In the genomic region with DNA sequence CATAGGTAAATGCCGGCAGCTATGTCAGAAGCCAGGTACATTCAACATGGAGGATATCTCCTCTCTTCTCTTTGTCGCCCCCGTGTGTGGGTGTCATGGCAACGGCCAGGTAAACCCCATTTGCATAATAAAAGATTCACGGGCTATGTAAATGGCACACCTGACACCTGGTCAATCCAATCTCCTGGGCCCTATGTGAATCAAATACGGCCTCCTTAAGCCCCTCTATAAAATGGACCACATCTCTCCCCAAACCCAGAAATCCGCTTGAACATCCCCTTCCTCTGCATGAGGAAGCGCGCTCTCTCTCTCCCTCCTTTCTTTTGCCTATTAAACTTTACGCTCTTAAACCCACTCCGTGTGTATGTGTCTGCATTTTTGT, we compare ENCODE assay signal across 34 cellular contexts.
DNase-seq lines count a peak whose midpoint lies in the region; ATAC-seq, FAIRE-seq and TF ChIP-seq lines count a peak whose summit lies in the region.
"Had no signal": no experiment of that assay in that cellular context is flagged by ENCODE, and none has a peak within 500 bp of the region (broad histone marks: within the 10 kb centered on the region; RNA-seq: fewer than 3 reads in every experiment).

No MANE protein-coding gene starts in this region.

- TF ChIP-seq RAD21 in HepG2 (CRISPR knock-in tag; IDR thresholded peaks at IDR 0.05), result no peak

- no TSS peak for BruUV-seq in HepG2 (replicated peaks; lab: Mats Ljungman, UMichigan)

- H3K27ac Mint-ChIP-seq in immature natural killer cell, result no peak overlapping the region
- H3K27ac Mint-ChIP-seq: activated CD8-positive, alpha-beta T cell treated with anti-CD3 and anti-CD28 coated beads, Interleukin-2, amount 10 ng/mL, durations not matched to agents 7 days and 5 days; activated T-helper 17 cell treated with anti-CD3 and anti-CD28 coated beads, Interleukin-2, amount 50 U/mL, for 72 hours; brain; CD4-positive, CD25-positive, alpha-beta regulatory T cell; IgD-negative memory B cell had no signal

- no peak overlapping the region for H3K9ac ChIP-seq in HepG2 (ENCODE audit: insufficient read depth, low read depth, low read length)

- no peak for FAIRE-seq in HepG2 (lab: Jason Lieb, UNC)
- FAIRE-seq: A549, D721Med, GM18507, GM19239, small intestine, urothelium cell line had no signal

- no peak overlapping the region for H3K4me2 ChIP-seq in HepG2 (ENCODE audit: low read depth, low read length)
- H3K4me2 ChIP-seq: A549 had no signal

- no peaks in the 10 kb centered on the region for H3K9me3 ChIP-seq in HepG2 (ENCODE audit: low read length)
- no peaks in the 10 kb centered on the region for H3K9me3 ChIP-seq in right lobe of liver
- H3K9me3 ChIP-seq: A549, esophagus muscularis mucosa, ovary, SJCRH30 had no signal

- H3K27ac ChIP-seq in HepG2 (ENCODE audit: extremely low read length, insufficient read depth, low read length), result no peak overlapping the region
- H3K27ac ChIP-seq in right lobe of liver, result no peak overlapping the region
- H3K27ac ChIP-seq: A549, esophagus muscularis mucosa, ovary, SJCRH30 had no signal

- H2AFZ ChIP-seq in HepG2 (ENCODE audit: low read length), result no peak overlapping the region

- ATAC-seq in HepG2, result no peak
- ATAC-seq in right lobe of liver, result no peak
- ATAC-seq in GM19397 (IDR thresholded peaks at IDR 0.05; ENCODE audit: unreplicated experiment), result no peak
- ATAC-seq in left cardiac atrium, result no peak
- ATAC-seq: A549; activated CD8-positive, alpha-beta T cell treated with anti-CD3 and anti-CD28 coated beads, Interleukin-2, amount 10 ng/mL, durations not matched to agents 7 days and 5 days; activated T-helper 17 cell treated with anti-CD3 and anti-CD28 coated beads, Interleukin-2, amount 50 U/mL, for 72 hours; stimulated activated naive CD8-positive, alpha-beta T cell treated with anti-CD3 and anti-CD28 coated beads, Interleukin-15, Interleukin-2, amounts not matched to agents 100 U/mL and 50 U/mL, for 24 hours had no signal

- H3K36me3 Mint-ChIP-seq in immature natural killer cell, result no peaks in the 10 kb centered on the region
- H3K36me3 Mint-ChIP-seq: brain; CD4-positive, CD25-positive, alpha-beta regulatory T cell; IgD-negative memory B cell had no signal

- TF ChIP-seq EP300 in HepG2 (IDR thresholded peaks at IDR 0.05; ENCODE audit: low read depth in 2 of 2, low read length in 2 of 2) (no peak), HepG2 (CRISPR knock-in tag; IDR thresholded peaks at IDR 0.05; ENCODE audit: borderline replicate concordance) (no peak)

- WGBS in HepG2 (ENCODE audit: low lambda C conversion rate), result 98% methylated on average over 9 of the region's 11 CpGs
- WGBS in right lobe of liver (ENCODE audit: insufficient coverage, low coverage, low lambda C conversion rate, missing lambda C conversion rate), result 82% methylated on average over 6 of the region's 11 CpGs

- no peak overlapping the region for H3K4me3 Mint-ChIP-seq in immature natural killer cell
- H3K4me3 Mint-ChIP-seq: activated CD8-positive, alpha-beta T cell treated with anti-CD3 and anti-CD28 coated beads, Interleukin-2, amount 10 ng/mL, durations not matched to agents 7 days and 5 days; activated T-helper 17 cell treated with anti-CD3 and anti-CD28 coated beads, Interleukin-2, amount 50 U/mL, for 72 hours; brain; CD4-positive, CD25-positive, alpha-beta regulatory T cell; IgD-negative memory B cell had no signal

- DNase-seq in HepG2 (ENCODE audit: low spot score) (no peak), right lobe of liver (no peak), NCI-H526 treated with DMSO at 0.1 percent for 48 hours (lab: John Stamatoyannopoulos, UW) (peak; percentile 60), iPS DF 4.7 (ENCODE audit: extremely low read depth, low spot score) (peak; percentile 92), DMS114 treated with DMSO at 0.1 percent for 48 hours (lab: John Stamatoyannopoulos, UW; ENCODE audit: unreplicated experiment) (no peak), left cardiac atrium (no peak), immature natural killer cell (no peak)
- DNase-seq: activated CD4-positive, alpha-beta T cell treated with anti-CD3 and anti-CD28 coated beads for 4 hours; activated CD8-positive, alpha-beta T cell treated with anti-CD3 and anti-CD28 coated beads, Interleukin-2, amount 10 ng/mL, durations not matched to agents 7 days and 5 days; activated naive CD4-positive, alpha-beta T cell treated with anti-CD3 and anti-CD28 coated beads, Interleukin-2, amount 50 U/mL, for 16 hours; CD4-positive, CD25-positive, alpha-beta regulatory T cell; cerebellar nuclear complex; dermis blood vessel endothelial cell; EL; foreskin fibroblast; head of caudate nucleus; NCI-H187; NCI-H524 treated with DMSO at 0.1 percent for 48 hours; ovary; RPMI8226; small intestine; stimulated activated naive CD8-positive, alpha-beta T cell treated with anti-CD3 and anti-CD28 coated beads, Interleukin-15, Interleukin-2, amounts not matched to agents 100 U/mL and 50 U/mL, for 24 hours; T-helper 9 cell had no signal

- H3K4me3 ChIP-seq in HepG2 (replicated peaks in 1 of 3; ENCODE audit: insufficient read depth in 1 of 3, low read depth in 2 of 3, low read length in 3 of 3) (no peak overlapping the region), right lobe of liver (no peak overlapping the region)
- H3K4me3 ChIP-seq: A549, esophagus muscularis mucosa, ovary, SJCRH30 had no signal

- H3K9me3 Mint-ChIP-seq in immature natural killer cell, result peaks cover 1 to 20% (median 9%) of the 10 kb centered on the region in 6 donors
- H3K9me3 Mint-ChIP-seq: activated T-helper 17 cell treated with anti-CD3 and anti-CD28 coated beads, Interleukin-2, amount 50 U/mL, for 72 hours; IgD-negative memory B cell had no signal

- CTCF ChIA-PET in HepG2 (lab: Yijun Ruan, JAX; ENCODE audit: low intra/inter-chr PET ratio, low total read pairs), result no interaction called here

- in situ Hi-C loops in HepG2 (cut with HindIII; ENCODE audit: extremely low pct_ligation_motif_present, low pct_unique_long_range_greater_than_20kb), result no loop called here

- TF ChIP-seq CTCF in HepG2 (CRISPR knock-in tag; IDR thresholded peaks at IDR 0.05) (no peak), right lobe of liver (IDR thresholded peaks at IDR 0.05) (no peak)

- intact Hi-C loops in HepG2 (cut with micrococcal nuclease; ENCODE audit: unreplicated experiment), result no loop called here
- intact Hi-C loops in right lobe of liver (cut with DNase I), result no loop called here
- intact Hi-C loops in left cardiac atrium (cut with DNase I), result no loop called here

- H3K79me2 ChIP-seq in HepG2 (ENCODE audit: insufficient read depth, low read length), result no peaks in the 10 kb centered on the region

- H3K4me1 Mint-ChIP-seq in immature natural killer cell, result no peaks in the 10 kb centered on the region
- H3K4me1 Mint-ChIP-seq: activated T-helper 17 cell treated with anti-CD3 and anti-CD28 coated beads, Interleukin-2, amount 50 U/mL, for 72 hours; IgD-negative memory B cell had no signal

- no peaks in the 10 kb centered on the region for H4K20me1 ChIP-seq in HepG2 (ENCODE audit: insufficient read depth, low read length)

- H3K27me3 ChIP-seq in HepG2 (ENCODE audit: control insufficient read depth in 1 of 2, insufficient read depth in 2 of 2, low read length in 2 of 2), result no peaks in the 10 kb centered on the region
- H3K27me3 ChIP-seq in right lobe of liver, result no peaks in the 10 kb centered on the region
- H3K27me3 ChIP-seq: esophagus muscularis mucosa, ovary, SJCRH30 had no signal

- no peak for TF ChIP-seq POLR2A in HepG2 (IDR thresholded peaks at IDR 0.05; ENCODE audit: insufficient read depth in 1 of 2, low read depth in 2 of 2, low read length in 2 of 2)
- no peak for TF ChIP-seq POLR2A in right lobe of liver (IDR thresholded peaks at IDR 0.05)

- H3K27me3 Mint-ChIP-seq in immature natural killer cell (ENCODE audit: low read depth in 3 of 3), result no peaks in the 10 kb centered on the region
- H3K27me3 Mint-ChIP-seq: activated T-helper 17 cell treated with anti-CD3 and anti-CD28 coated beads, Interleukin-2, amount 50 U/mL, for 72 hours; brain; CD4-positive, CD25-positive, alpha-beta regulatory T cell; IgD-negative memory B cell had no signal

- no peaks in the 10 kb centered on the region for H3K4me1 ChIP-seq in HepG2 (ENCODE audit: insufficient read depth, low read length)
- H3K4me1 ChIP-seq in right lobe of liver, result no peaks in the 10 kb centered on the region
- H3K4me1 ChIP-seq: A549, esophagus muscularis mucosa, SJCRH30 had no signal

- POLR2A ChIA-PET in HepG2 (lab: Yijun Ruan, JAX), result no interaction called here

- H3K36me3 ChIP-seq in HepG2 (replicated peaks in 1 of 2; ENCODE audit: control insufficient read depth in 1 of 2, insufficient read depth in 2 of 2, low read length in 2 of 2) (peaks cover 1 to 5% of the 10 kb centered on the region in 2 experiments; a peak in 1 of 5 replicates), right lobe of liver (no peaks in the 10 kb centered on the region)
- H3K36me3 ChIP-seq: esophagus muscularis mucosa, ovary, SJCRH30 had no signal

TF ChIP-seq in HepG2, 621 proteins besides CTCF, POLR2A, EP300 and RAD21:
- TF ChIP-seq FOXC1 (CRISPR knock-in tag; IDR thresholded peaks at IDR 0.05; ENCODE audit: borderline replicate concordance), result no peak
- peak; percentile 58 for TF ChIP-seq RBM22 (optimal IDR thresholded peaks at IDR 0.05; ENCODE audit: low read length)
- TF ChIP-seq TEF (CRISPR knock-in tag; IDR thresholded peaks at IDR 0.05), result no peak

Comparison
In these comparisons a context has a peak if more than half of its experiments do, and no peak if none do; other contexts are left out.
1. DNase-seq: peak in NCI-H526 treated with DMSO at 0.1 percent for 48 hours (single experiment) and iPS DF 4.7 (single experiment); none in HepG2 (single experiment), right lobe of liver (0 of 3), DMS114 treated with DMSO at 0.1 percent for 48 hours (single experiment), left cardiac atrium (single experiment) and immature natural killer cell (0 of 3).